ENCODE assay signal across 20 cellular contexts in the genomic region with DNA sequence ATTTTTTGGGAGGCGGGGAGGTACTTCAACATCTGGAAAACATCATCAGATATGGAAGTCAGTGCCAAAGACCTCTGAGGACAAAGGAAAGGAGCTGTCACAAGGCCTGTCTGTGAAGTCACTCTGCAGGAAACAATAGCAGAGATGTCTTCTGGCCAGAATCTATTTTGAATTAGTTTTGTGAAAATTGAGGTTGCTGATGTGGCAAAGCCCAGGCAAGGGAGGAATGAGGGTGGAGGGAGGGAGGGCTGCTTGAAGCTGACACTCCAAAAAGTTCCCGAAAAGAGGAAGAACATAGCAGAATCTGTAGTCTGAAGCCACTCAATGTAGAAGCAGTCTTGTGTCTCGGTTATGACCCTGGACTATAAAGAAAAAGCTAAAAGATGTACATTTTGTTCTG.
A peak's percentile ranks its signal among the peaks of the same experiment; 100 is the strongest.
DNase-seq lines count a peak whose midpoint lies in the region; ATAC-seq and TF ChIP-seq lines count a peak whose summit lies in the region.
"Had no signal": no experiment of that assay in that cellular context is flagged by ENCODE, and none has a peak within 500 bp of the region (broad histone marks: within the 10 kb centered on the region; RNA-seq: fewer than 3 reads in every experiment).

No MANE protein-coding gene starts in this region.

- intact Hi-C loops in Right ventricle myocardium inferior (cut with DNase I) (no loop called here), left ventricle myocardium inferior (cut with micrococcal nuclease) (no loop called here), left cardiac atrium (cut with DNase I) (no loop called here)

- ATAC-seq in Right ventricle myocardium inferior (peak; percentile 39), left cardiac atrium (peak; percentile 34 to 52), HG03139 (IDR thresholded peaks at IDR 0.05; ENCODE audit: unreplicated experiment) (no peak), HG02884 (IDR thresholded peaks at IDR 0.05; ENCODE audit: unreplicated experiment) (no peak)
- ATAC-seq: CD8-positive, alpha-beta T cell; GM23338; HCT116 had no signal

- no peak overlapping the region for H3K27ac ChIP-seq in left ventricle myocardium inferior (replicated peaks)
- H3K27ac ChIP-seq: SJSA1 had no signal

- TF ChIP-seq CTCF in left ventricle myocardium inferior (IDR thresholded peaks at IDR 0.05; ENCODE audit: borderline replicate concordance) = no peak

- H3K27me3 ChIP-seq in left ventricle myocardium inferior (ENCODE audit: low read depth) = peaks cover 15% of the 10 kb centered on the region
- H3K27me3 ChIP-seq: BE2C, SJSA1 had no signal

- H3K4me1 ChIP-seq in left ventricle myocardium inferior = no peaks in the 10 kb centered on the region
- H3K4me1 ChIP-seq: BE2C, SJSA1 had no signal

- no peaks in the 10 kb centered on the region for H3K36me3 ChIP-seq in left ventricle myocardium inferior
- H3K36me3 ChIP-seq: BE2C, SJSA1 had no signal

- no peak for DNase-seq in Right ventricle myocardium inferior (ENCODE audit: missing footprints)
- DNase-seq in left ventricle myocardium inferior = no peak
- DNase-seq in OCI-M1 (lab: John Stamatoyannopoulos, UW) = peak; percentile 21
- DNase-seq in left cardiac atrium = no peak
- peak; percentile 67 for DNase-seq in pons (ENCODE audit: low spot score)
- no peak for DNase-seq in stimulated activated CD4-positive, alpha-beta T cell treated with anti-CD3 and anti-CD28 coated beads, Interleukin-4, amount 100 ng/mL, for 4 hours
- DNase-seq: 8988T; BE2C; Calu3; CD8-positive, alpha-beta T cell; GF-D8; NCI-H1417; NCI-H1930; NCI-H226; NCI-H524 had no signal

- H3K4me3 ChIP-seq in left ventricle myocardium inferior = no peak overlapping the region
- H3K4me3 ChIP-seq: GM23338, SJSA1 had no signal

- H3K9me3 ChIP-seq in left ventricle myocardium inferior (replicated peaks) = no peaks in the 10 kb centered on the region
- H3K9me3 ChIP-seq: BE2C, SJSA1 had no signal

Comparison
In these comparisons a context has a peak if more than half of its experiments do, and no peak if none do; other contexts are left out.
1. ATAC-seq: peak in Right ventricle myocardium inferior (single experiment) and left cardiac atrium (2 of 2); none in HG03139 (single experiment) and HG02884 (single experiment).
2. DNase-seq: peak in OCI-M1 (single experiment) and pons (single experiment); none in Right ventricle myocardium inferior (single experiment), left ventricle myocardium inferior (single experiment), left cardiac atrium (single experiment) and stimulated activated CD4-positive, alpha-beta T cell treated with anti-CD3 and anti-CD28 coated beads, Interleukin-4, amount 100 ng/mL, for 4 hours (0 of 2).